ENCODE assay signal across 9 cellular contexts in genomic region chr6:37566209-37566859, GRCh38.
DNase-seq lines count a peak whose midpoint lies in the region; ATAC-seq lines count a peak whose summit lies in the region.
"Had no signal": no experiment of that assay in that cellular context is flagged by ENCODE, and none has a peak within 500 bp of the region (broad histone marks: within the 10 kb centered on the region; RNA-seq: fewer than 3 reads in every experiment).

No MANE protein-coding gene starts in this region.

- H3K36me3 ChIP-seq in effector memory CD4-positive, alpha-beta T cell (ENCODE audit: control insufficient read depth, insufficient read depth, low read length) = no peaks in the 10 kb centered on the region

- H3K4me1 ChIP-seq in effector memory CD4-positive, alpha-beta T cell (ENCODE audit: control insufficient read depth, insufficient read depth, low read length, poor library complexity, severe bottlenecking) = peaks cover 9% of the 10 kb centered on the region

- H3K27me3 ChIP-seq in effector memory CD4-positive, alpha-beta T cell (replicated peaks; ENCODE audit: control insufficient read depth, insufficient read depth, low read length, poor library complexity, severe bottlenecking) = no peaks in the 10 kb centered on the region

- peak; percentile 43 for ATAC-seq in HG02571 (IDR thresholded peaks at IDR 0.05; ENCODE audit: unreplicated experiment)

- DNase-seq in Daoy (ENCODE audit: low read depth) (peak; percentile 78), NCI-H446 (lab: John Stamatoyannopoulos, UW) (peak; percentile 56 to 74), mucosa of gallbladder (ENCODE audit: low spot score) (peak; percentile 25), SIG-M5 treated with dmso at 0.1 percent for 504 hours (lab: John Stamatoyannopoulos, UW; ENCODE audit: unreplicated experiment) (no peak)
- peak; percentile 27 to 58 for DNase-seq in activated CD8-positive, alpha-beta memory T cell treated with anti-CD3 and anti-CD28 coated beads for 1 hour (ENCODE audit: extremely low read depth in 1 of 2, low read depth in 1 of 2)
- peak; percentile 46 to 60 (median 59) for DNase-seq in effector memory CD4-positive, alpha-beta T cell
- peak; percentile 24 to 41 for DNase-seq in stimulated activated CD8-positive, alpha-beta memory T cell treated with anti-CD3 and anti-CD28 coated beads, Interleukin-4, amount 100 ng/mL, for 4 hours (ENCODE audit: low read depth in 2 of 2, low spot score in 1 of 2)

- no peaks in the 10 kb centered on the region for H3K9me3 ChIP-seq in effector memory CD4-positive, alpha-beta T cell (ENCODE audit: control insufficient read depth, low read length)

- peak overlapping the region; percentile 31 for H3K4me3 ChIP-seq in effector memory CD4-positive, alpha-beta T cell (ENCODE audit: insufficient read depth, low read depth, low read length, poor library complexity, severe bottlenecking)

- H3K27ac ChIP-seq in effector memory CD4-positive, alpha-beta T cell (ENCODE audit: insufficient read depth, low read length, poor library complexity, severe bottlenecking) = no peak overlapping the region
- H3K27ac ChIP-seq: epithelial cell of prostate had no signal
